In the genomic region with DNA sequence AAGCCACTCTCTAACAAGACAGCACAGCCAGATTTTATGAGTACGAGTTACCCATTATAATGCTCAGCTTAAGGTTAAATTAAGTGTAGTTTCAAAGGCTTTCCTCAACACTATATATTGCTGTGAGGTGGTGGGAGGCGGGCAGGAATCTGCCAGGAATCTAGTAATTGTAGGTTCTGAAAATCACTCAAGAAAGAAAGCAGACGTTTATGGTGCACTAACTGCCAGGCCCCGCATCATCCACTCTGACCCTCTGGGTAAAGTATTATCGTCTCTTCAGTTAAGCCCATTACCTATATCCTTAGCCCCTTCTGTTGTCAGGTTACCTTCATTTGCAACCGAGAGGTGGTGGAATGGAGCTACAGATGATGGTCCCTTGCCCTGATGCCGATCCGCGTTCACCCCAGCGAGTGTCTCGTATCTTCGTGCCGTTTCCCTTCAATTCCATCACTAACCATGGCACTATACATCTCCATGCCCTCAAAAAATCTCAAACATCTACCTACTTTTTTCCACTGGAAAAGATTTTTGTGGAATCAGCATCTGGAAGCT, we compare ENCODE assay signal across 19 cellular contexts.
"Had no signal": no experiment of that assay in that cellular context is flagged by ENCODE, and none has a peak within 500 bp of the region (broad histone marks: within the 10 kb centered on the region; RNA-seq: fewer than 3 reads in every experiment).

No MANE protein-coding gene starts in this region.

- H3K4me1 Mint-ChIP-seq: activated CD8-positive, alpha-beta memory T cell treated with anti-CD3 and anti-CD28 coated beads, Interleukin-2, amount 10 ng/mL, durations not matched to agents 7 days and 5 days; activated naive CD4-positive, alpha-beta T cell treated with anti-CD3 and anti-CD28 coated beads, Interleukin-2, amount 10 ng/mL, durations not matched to agents 7 days and 5 days; naive thymus-derived CD8-positive, alpha-beta T cell had no signal

- H3K27ac Mint-ChIP-seq: activated CD4-positive, alpha-beta memory T cell treated with anti-CD3 and anti-CD28 coated beads for 36 hours; activated CD8-positive, alpha-beta memory T cell treated with anti-CD3 and anti-CD28 coated beads, Interleukin-2, amount 10 ng/mL, durations not matched to agents 7 days and 5 days; activated naive CD4-positive, alpha-beta T cell treated with anti-CD3 and anti-CD28 coated beads, Interleukin-2, amount 10 ng/mL, durations not matched to agents 7 days and 5 days; memory B cell; naive thymus-derived CD8-positive, alpha-beta T cell had no signal

- H3K79me2 ChIP-seq: hepatocyte had no signal

- DNase-seq: activated CD4-positive, alpha-beta memory T cell treated with anti-CD3 and anti-CD28 coated beads for 36 hours; activated CD4-positive, alpha-beta T cell treated with anti-CD3 and anti-CD28 coated beads for 1 hour; activated CD8-positive, alpha-beta memory T cell treated with anti-CD3 and anti-CD28 coated beads, Interleukin-2, amount 10 ng/mL, durations not matched to agents 7 days and 5 days; activated naive CD4-positive, alpha-beta T cell treated with anti-CD3 and anti-CD28 coated beads, Interleukin-2, amount 10 ng/mL, durations not matched to agents 7 days and 5 days; activated T-cell treated with anti-CD3 and anti-CD28 coated beads, Interleukin-2, amount 50 U/mL, for 1 hour; dorsolateral prefrontal cortex; kidney; left lung; naive thymus-derived CD8-positive, alpha-beta T cell; posterior cingulate gyrus; retina; stimulated activated CD4-positive, alpha-beta T cell treated with anti-CD3 and anti-CD28 coated beads, Interleukin-12 subunit alpha, Interleukin-12 subunit beta, amount 100 ng/mL, for 4 hours; stimulated activated CD4-positive, alpha-beta T cell treated with anti-CD3 and anti-CD28 coated beads, Interleukin-2, amount 100 ng/mL, for 24 hours; upper lobe of right lung had no signal

- ATAC-seq: activated CD8-positive, alpha-beta memory T cell treated with anti-CD3 and anti-CD28 coated beads, Interleukin-2, amount 10 ng/mL, durations not matched to agents 7 days and 5 days; left lung; naive thymus-derived CD8-positive, alpha-beta T cell; upper lobe of right lung had no signal

- H3K9me3 ChIP-seq: ascending aorta, left lung, neutrophil, thoracic aorta, upper lobe of right lung had no signal

- H3K4me1 ChIP-seq: ascending aorta, left lung, upper lobe of right lung had no signal

- H3K9me3 Mint-ChIP-seq: activated CD4-positive, alpha-beta memory T cell treated with anti-CD3 and anti-CD28 coated beads for 36 hours; activated naive CD4-positive, alpha-beta T cell treated with anti-CD3 and anti-CD28 coated beads, Interleukin-2, amount 10 ng/mL, durations not matched to agents 7 days and 5 days; memory B cell; naive thymus-derived CD8-positive, alpha-beta T cell had no signal

- H3K4me2 ChIP-seq: hepatocyte had no signal

- H3K36me3 ChIP-seq: thoracic aorta had no signal

- H3K27me3 ChIP-seq: ascending aorta, dorsolateral prefrontal cortex, hepatocyte, left lung, neutrophil, upper lobe of right lung had no signal

- H3K27ac ChIP-seq: ascending aorta, dorsolateral prefrontal cortex, hepatocyte, left lung, neutrophil, thoracic aorta, upper lobe of right lung had no signal

- H3K4me3 ChIP-seq: ascending aorta, dorsolateral prefrontal cortex, hepatocyte, left lung, thoracic aorta, upper lobe of right lung had no signal

- H3K27me3 Mint-ChIP-seq: activated CD4-positive, alpha-beta memory T cell treated with anti-CD3 and anti-CD28 coated beads for 36 hours; activated CD8-positive, alpha-beta memory T cell treated with anti-CD3 and anti-CD28 coated beads, Interleukin-2, amount 10 ng/mL, durations not matched to agents 7 days and 5 days; naive thymus-derived CD8-positive, alpha-beta T cell had no signal

- H3K4me3 Mint-ChIP-seq: activated CD4-positive, alpha-beta memory T cell treated with anti-CD3 and anti-CD28 coated beads for 36 hours; activated CD8-positive, alpha-beta memory T cell treated with anti-CD3 and anti-CD28 coated beads, Interleukin-2, amount 10 ng/mL, durations not matched to agents 7 days and 5 days; activated naive CD4-positive, alpha-beta T cell treated with anti-CD3 and anti-CD28 coated beads, Interleukin-2, amount 10 ng/mL, durations not matched to agents 7 days and 5 days; memory B cell; naive thymus-derived CD8-positive, alpha-beta T cell had no signal
